8 cellular contexts compared by ENCODE assay signal in the genomic region with DNA sequence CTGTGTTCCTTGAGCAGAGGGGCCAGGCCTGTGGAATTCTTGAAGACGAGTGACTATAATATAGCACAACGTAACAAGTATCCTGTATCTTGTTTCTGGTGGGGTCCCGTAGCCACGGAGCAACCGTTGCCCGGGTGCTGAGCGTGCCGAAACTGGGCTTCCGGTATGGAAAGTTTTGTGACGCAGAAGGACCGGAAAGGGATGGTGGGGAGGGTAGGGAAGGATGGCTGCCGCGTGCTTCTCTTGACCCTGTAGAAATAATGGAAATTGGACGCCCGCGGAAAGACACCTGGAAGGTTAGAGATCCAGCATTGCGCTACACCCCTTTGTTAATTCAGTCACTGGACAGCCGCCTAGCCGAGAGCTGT. TPM values are rescaled to one million over a fixed set of nuclear protein-coding genes. Genes with fewer than 3 reads are reported as not detected.
DNase-seq lines count a peak whose midpoint lies in the region; ATAC-seq and TF ChIP-seq lines count a peak whose summit lies in the region.

No MANE protein-coding gene starts in this region.

- TF ChIP-seq POLR2A in uterus (IDR thresholded peaks at IDR 0.05): no peak

- no peak overlapping the region for H3K27ac ChIP-seq in uterus

- H3K27me3 ChIP-seq in uterus: no peaks in the 10 kb centered on the region

- intact Hi-C loops in uterus (cut with DNase I; ENCODE audit: low total_unique reads): no loop called here

- peak; percentile 29 for ATAC-seq in HG03469 (IDR thresholded peaks at IDR 0.05; ENCODE audit: unreplicated experiment)
- ATAC-seq in activated CD4-positive, CD25-positive, alpha-beta regulatory T cell treated with anti-CD3 and anti-CD28 coated beads, Interleukin-2, amount 50 U/mL, for 24 hours: peak; percentile 55 to 61

- peak overlapping the region; percentile 95 for H3K4me3 ChIP-seq in fibroblast of pulmonary artery (replicated peaks; ENCODE audit: low read depth, low read length)
- H3K4me3 ChIP-seq in uterus: no peak overlapping the region

- no peaks in the 10 kb centered on the region for H3K36me3 ChIP-seq in uterus

- TF ChIP-seq CTCF in fibroblast of pulmonary artery (IDR thresholded peaks at IDR 0.05; ENCODE audit: low read length, missing control alignments) (no peak), uterus (IDR thresholded peaks at IDR 0.05) (no peak)

- DNase-seq in GF-D8 (lab: John Stamatoyannopoulos, UW) (peak; percentile 43), fibroblast of pulmonary artery (ENCODE audit: low read depth) (peak; percentile 82), NCI-H1105 (lab: John Stamatoyannopoulos, UW) (no peak), NCI-H146 treated with DMSO at 0.1 percent for 48 hours (lab: John Stamatoyannopoulos, UW; ENCODE audit: unreplicated experiment) (no peak), uterus (no peak)
- DNase-seq in stimulated activated CD4-positive, alpha-beta T cell treated with anti-CD3 and anti-CD28 coated beads, Interleukin-15, amount 100 ng/mL, for 24 hours: peak; percentile 79

- no peaks in the 10 kb centered on the region for H3K4me1 ChIP-seq in uterus

- H3K9me3 ChIP-seq in uterus: no peaks in the 10 kb centered on the region

RNA-seq across cellular contexts. Expression of gene DDX3Y, which starts 0.8 kb away (rescaled TPM):
- not detected for total RNA-seq in uterus

Comparison
In these comparisons a context has a peak if more than half of its experiments do, and no peak if none do; other contexts are left out.
1. DNase-seq: peak in GF-D8 (single experiment), fibroblast of pulmonary artery (single experiment) and stimulated activated CD4-positive, alpha-beta T cell treated with anti-CD3 and anti-CD28 coated beads, Interleukin-15, amount 100 ng/mL, for 24 hours (single experiment); none in NCI-H1105 (single experiment), NCI-H146 treated with DMSO at 0.1 percent for 48 hours (single experiment) and uterus (0 of 2).